In the genomic region with DNA sequence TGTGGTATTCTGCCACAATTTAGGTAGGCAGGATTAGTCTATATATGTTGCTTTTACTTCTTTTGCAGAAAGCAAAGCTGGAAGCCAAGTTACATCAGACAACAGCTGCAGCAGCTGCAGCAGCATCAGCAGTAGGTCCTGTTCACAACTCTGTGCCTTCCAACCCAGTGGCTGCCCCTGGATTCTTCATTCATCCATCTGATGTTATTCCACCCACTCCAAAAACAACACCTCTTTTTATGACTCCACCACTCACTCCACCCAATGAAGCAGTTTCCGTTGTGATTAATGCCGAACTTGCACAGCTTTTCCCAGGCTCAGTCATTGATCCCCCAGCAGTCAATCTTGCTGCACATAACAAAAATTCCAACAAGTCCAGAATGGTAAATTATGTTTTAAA, we compare ENCODE assay signal across 17 cellular contexts.
A peak's percentile ranks its signal among the peaks of the same experiment; 100 is the strongest.
DNase-seq lines count a peak whose midpoint lies in the region; ATAC-seq and TF ChIP-seq lines count a peak whose summit lies in the region.
"Had no signal": no experiment of that assay in that cellular context is flagged by ENCODE, and none has a peak within 500 bp of the region (broad histone marks: within the 10 kb centered on the region; RNA-seq: fewer than 3 reads in every experiment).

No MANE protein-coding gene starts in this region.

- H3K9me2 ChIP-seq in GM23248 (ENCODE audit: insufficient read depth), result no peaks in the 10 kb centered on the region

- no peak overlapping the region for H3K4me2 ChIP-seq in GM23248 (ENCODE audit: unreplicated experiment)
- H3K4me2 ChIP-seq: A549 had no signal

- H3K27me3 ChIP-seq in GM23248 (replicated peaks; ENCODE audit: insufficient read depth) (no peaks in the 10 kb centered on the region), brain microvascular endothelial cell (replicated peaks) (no peaks in the 10 kb centered on the region)

- H3K4me1 ChIP-seq in GM23248 (ENCODE audit: insufficient read depth), result no peaks in the 10 kb centered on the region
- H3K4me1 ChIP-seq: A549 had no signal

- TF ChIP-seq CTCF in brain microvascular endothelial cell (IDR thresholded peaks at IDR 0.05; ENCODE audit: low read depth, low read length, missing control alignments) (no peak), fibroblast of the aortic adventitia (IDR thresholded peaks at IDR 0.05; ENCODE audit: insufficient read depth, low read length) (no peak)

- H3K9me3 ChIP-seq in GM23248 (ENCODE audit: low read depth), result no peaks in the 10 kb centered on the region
- H3K9me3 ChIP-seq: A549 had no signal

- in situ Hi-C loops in GM23248 (cut with MboI), result no loop called here
- in situ Hi-C loops in brain microvascular endothelial cell (cut with HindIII; ENCODE audit: low pct_ligation_motif_present, low sequenced_read_pairs), result no loop called here

- H3K36me3 ChIP-seq in GM23248 (ENCODE audit: low read depth) (peaks cover 63% of the 10 kb centered on the region), brain microvascular endothelial cell (replicated peaks) (peaks cover 22% of the 10 kb centered on the region)

- 92 to 97% methylated on average over 2 of the region's 2 CpGs for WGBS in GM23248 (ENCODE audit: low coverage in 1 of 2, low lambda C conversion rate in 2 of 2, missing lambda C conversion rate in 2 of 2), 2 experiments

- DNase-seq in GM23248 (peak; percentile 16), brain microvascular endothelial cell (peak; percentile 84), fibroblast of the aortic adventitia (ENCODE audit: low read depth) (peak; percentile 24), renal cortical epithelial cell (ENCODE audit: low read depth) (peak; percentile 6), NCI-H1417 (lab: John Stamatoyannopoulos, UW) (no peak), NCI-H1930 (lab: John Stamatoyannopoulos, UW) (no peak), NCI-H146 treated with DMSO at 0.1 percent for 48 hours (lab: John Stamatoyannopoulos, UW; ENCODE audit: unreplicated experiment) (no peak)
- DNase-seq: COR-L47, DMS153, HCEC 1CT, NCI-H146, NCI-H748 treated with DMSO at 0.1 percent for 48 hours had no signal

- H3F3A ChIP-seq in GM23248 (ENCODE audit: insufficient read depth), result peaks cover 3% of the 10 kb centered on the region; the same call in 1 of the 2 replicates

- H4K20me1 ChIP-seq in GM23248 (ENCODE audit: insufficient read depth), result no peaks in the 10 kb centered on the region

- no peak overlapping the region for H3K9ac ChIP-seq in GM23248

- H3K27ac ChIP-seq in GM23248 (no peak overlapping the region), brain microvascular endothelial cell (peak overlapping the region; percentile 11)
- H3K27ac ChIP-seq: A549 had no signal

- no peak for ATAC-seq in GM18498 (IDR thresholded peaks at IDR 0.05; ENCODE audit: unreplicated experiment)
- ATAC-seq: A549, K562, Panc1, Right ventricle myocardium inferior had no signal

- H3K79me2 ChIP-seq in GM23248 (ENCODE audit: insufficient read depth), result peaks cover 71% of the 10 kb centered on the region

- no peak overlapping the region for H2AFZ ChIP-seq in GM23248

- no peak overlapping the region for H3K4me3 ChIP-seq in GM23248
- no peak overlapping the region for H3K4me3 ChIP-seq in brain microvascular endothelial cell (ENCODE audit: low read depth, low read length)
- no peak overlapping the region for H3K4me3 ChIP-seq in fibroblast of the aortic adventitia (ENCODE audit: low read depth, low read length)
- H3K4me3 ChIP-seq: A549, K562 had no signal

Comparison
In these comparisons a context has a peak if more than half of its experiments do, and no peak if none do; other contexts are left out.
1. DNase-seq: peak in GM23248 (single experiment), brain microvascular endothelial cell (single experiment), fibroblast of the aortic adventitia (single experiment) and renal cortical epithelial cell (single experiment); none in NCI-H1417 (0 of 3), NCI-H1930 (0 of 2) and NCI-H146 treated with DMSO at 0.1 percent for 48 hours (single experiment).